Comparison of ENCODE assay signal across 14 cellular contexts in genomic region chr20:23121766-23122095, GRCh38. TPM values are rescaled to one million over a fixed set of nuclear protein-coding genes. Genes with fewer than 3 reads are reported as not detected.
DNase-seq lines count a peak whose midpoint lies in the region; ATAC-seq, FAIRE-seq and TF ChIP-seq lines count a peak whose summit lies in the region.
"Had no signal": no experiment of that assay in that cellular context is flagged by ENCODE, and none has a peak within 500 bp of the region (broad histone marks: within the 10 kb centered on the region; RNA-seq: fewer than 3 reads in every experiment).

No MANE protein-coding gene starts in this region.

- no peak overlapping the region for H3K9ac ChIP-seq in HepG2 (ENCODE audit: insufficient read depth, low read depth, low read length)
- H3K9ac ChIP-seq in K562 (ENCODE audit: insufficient read depth in 1 of 2, low read depth in 2 of 2, low read length in 2 of 2): peak overlapping the region in 1 of 2 experiments; percentile 48; a peak in 1 of 4 replicates

- no peaks in the 10 kb centered on the region for H3K4me1 ChIP-seq in HepG2 (ENCODE audit: insufficient read depth, low read length)
- H3K4me1 ChIP-seq in right lobe of liver: no peaks in the 10 kb centered on the region
- H3K4me1 ChIP-seq in K562 (replicated peaks in 1 of 2; ENCODE audit: control insufficient read depth in 2 of 2, insufficient read depth in 2 of 2, low read length in 2 of 2): peaks cover 26 to 56% of the 10 kb centered on the region in 2 experiments
- H3K4me1 ChIP-seq in upper lobe of right lung: peaks cover 28% of the 10 kb centered on the region
- peaks cover 26% of the 10 kb centered on the region for H3K4me1 ChIP-seq in psoas muscle
- H3K4me1 ChIP-seq: HAP-1 had no signal

- no peak for DNase-seq in HepG2 (ENCODE audit: low spot score)
- DNase-seq in right lobe of liver: no peak
- DNase-seq in K562 (ENCODE audit: extremely low read depth in 1 of 4, low spot score in 3 of 4): no peak
- peak; percentile 49 for DNase-seq in posterior vena cava (ENCODE audit: low spot score)
- DNase-seq in upper lobe of right lung: peak; percentile 28
- DNase-seq in NCI-H345 (lab: John Stamatoyannopoulos, UW): no peak
- DNase-seq in psoas muscle: no peak
- no peak for DNase-seq in NCI-H2029 (lab: John Stamatoyannopoulos, UW)
- DNase-seq: CD8-positive, alpha-beta memory T cell had no signal

- H3K27ac ChIP-seq in HepG2 (ENCODE audit: extremely low read length, insufficient read depth, low read length) (no peak overlapping the region), right lobe of liver (no peak overlapping the region), K562 (ENCODE audit: extremely low read depth, low read depth, low read length) (no peak overlapping the region), upper lobe of right lung (no peak overlapping the region), psoas muscle (no peak overlapping the region)

- H2AFZ ChIP-seq in HepG2 (ENCODE audit: low read length): no peak overlapping the region
- 0 out of 2 replicates have a peak overlapping the region, but pooled peaks have one; percentile 23 for H2AFZ ChIP-seq in K562 (ENCODE audit: low read depth, low read length)

- TF ChIP-seq RAD21 in HepG2 (CRISPR knock-in tag; IDR thresholded peaks at IDR 0.05) (no peak), K562 (CRISPR knock-in tag; conservative IDR thresholded peaks at IDR 0.05 in 1 of 2, IDR thresholded peaks at IDR 0.05 in 1 of 2) (no peak)

- H3K79me2 ChIP-seq in HepG2 (ENCODE audit: insufficient read depth, low read length) (no peaks in the 10 kb centered on the region), K562 (ENCODE audit: control insufficient read depth, insufficient read depth, low read length) (no peaks in the 10 kb centered on the region)

- peaks cover 12 to 33% of the 10 kb centered on the region in 2 experiments for H3K27me3 ChIP-seq in HepG2 (ENCODE audit: control insufficient read depth in 1 of 2, insufficient read depth in 2 of 2, low read length in 2 of 2)
- H3K27me3 ChIP-seq in right lobe of liver: no peaks in the 10 kb centered on the region
- no peaks in the 10 kb centered on the region for H3K27me3 ChIP-seq in K562 (ENCODE audit: control insufficient read depth in 2 of 2, insufficient read depth in 2 of 2, low read length in 2 of 2)
- no peaks in the 10 kb centered on the region for H3K27me3 ChIP-seq in upper lobe of right lung
- H3K27me3 ChIP-seq in psoas muscle (ENCODE audit: insufficient read depth in 3 of 3, low read length in 2 of 3): no peaks in the 10 kb centered on the region

- WGBS in HepG2 (ENCODE audit: low lambda C conversion rate): 51% methylated on average over 7 of the region's 7 CpGs
- WGBS in right lobe of liver (ENCODE audit: insufficient coverage, low coverage, low lambda C conversion rate, missing lambda C conversion rate): no CpG with 5 or more reads among the region's 7 CpGs
- 13% methylated on average over 4 of the region's 7 CpGs for WGBS in K562 (ENCODE audit: insufficient coverage, low coverage, missing lambda C conversion rate)
- 94 to 96% (median 95%) methylated on average over 7 of the region's 7 CpGs for WGBS in psoas muscle, 3 donors

- TF ChIP-seq POLR2A in HepG2 (IDR thresholded peaks at IDR 0.05; ENCODE audit: insufficient read depth in 1 of 2, low read depth in 2 of 2, low read length in 2 of 2): no peak
- no peak for TF ChIP-seq POLR2A in right lobe of liver (IDR thresholded peaks at IDR 0.05)
- no peak for TF ChIP-seq POLR2A in K562 (conservative IDR thresholded peaks at IDR 0.05)

- H3K36me3 ChIP-seq in HepG2 (replicated peaks in 1 of 2; ENCODE audit: control insufficient read depth in 1 of 2, insufficient read depth in 2 of 2, low read length in 2 of 2) (no peaks in the 10 kb centered on the region), right lobe of liver (no peaks in the 10 kb centered on the region), K562 (ENCODE audit: control insufficient read depth, insufficient read depth, low read length) (no peaks in the 10 kb centered on the region), upper lobe of right lung (no peaks in the 10 kb centered on the region), psoas muscle (ENCODE audit: insufficient read depth in 1 of 2, low read depth in 1 of 2) (no peaks in the 10 kb centered on the region)
- H3K36me3 ChIP-seq: HAP-1 had no signal

- CTCF ChIA-PET in HepG2 (lab: Yijun Ruan, JAX; ENCODE audit: low intra/inter-chr PET ratio, low total read pairs) (no interaction called here), K562 (lab: Yijun Ruan, JAX; ENCODE audit: low intra/inter-chr PET ratio) (no interaction called here)

- FAIRE-seq in HepG2 (lab: Jason Lieb, UNC) (no peak), K562 (lab: Jason Lieb, UNC) (no peak)
- FAIRE-seq: A204.1, GM19239, H1 had no signal

- ATAC-seq in HepG2 (no peak), right lobe of liver (no peak), K562 (no peak; the same call in 2 of the 3 replicates), upper lobe of right lung (no peak), psoas muscle (no peak)

- POLR2A ChIA-PET in HepG2 (lab: Yijun Ruan, JAX): no interaction called here
- POLR2A ChIA-PET in K562 (lab: Yijun Ruan, JAX): interaction anchor here (0.8 to 1.1 kb wide), 3 partner anchors 10 to 17 kb away, joined by 3 to 4 read pairs (median 4); no protein-coding TSS in a partner anchor

- BruUV-seq in HepG2 (replicated peaks; lab: Mats Ljungman, UMichigan) (no TSS peak), K562 (replicated peaks; lab: Mats Ljungman, UMichigan) (no TSS peak)

- H4K20me1 ChIP-seq in HepG2 (ENCODE audit: insufficient read depth, low read length) (no peaks in the 10 kb centered on the region), K562 (replicated peaks; ENCODE audit: control insufficient read depth, insufficient read depth, low read length) (no peaks in the 10 kb centered on the region)

- no peak for TF ChIP-seq EP300 in HepG2 (IDR thresholded peaks at IDR 0.05; ENCODE audit: low read depth in 2 of 2, low read length in 2 of 2)
- TF ChIP-seq EP300 in HepG2 (CRISPR knock-in tag; IDR thresholded peaks at IDR 0.05; ENCODE audit: borderline replicate concordance): no peak
- no peak for TF ChIP-seq EP300 in K562 (IDR thresholded peaks at IDR 0.05; ENCODE audit: low read length)

- H3K9me3 ChIP-seq in HepG2 (ENCODE audit: low read length) (no peaks in the 10 kb centered on the region), right lobe of liver (no peaks in the 10 kb centered on the region), K562 (replicated peaks; ENCODE audit: control insufficient read depth, insufficient read depth, low read depth, low read length) (no peaks in the 10 kb centered on the region), upper lobe of right lung (no peaks in the 10 kb centered on the region), psoas muscle (no peaks in the 10 kb centered on the region)
- H3K9me3 ChIP-seq: Caco-2, HAP-1 had no signal

- H3K4me3 ChIP-seq in HepG2 (replicated peaks in 1 of 3; ENCODE audit: insufficient read depth in 1 of 3, low read depth in 2 of 3, low read length in 3 of 3) (no peak overlapping the region), right lobe of liver (no peak overlapping the region), K562 (no peak overlapping the region), upper lobe of right lung (no peak overlapping the region), psoas muscle (no peak overlapping the region)
- H3K4me3 ChIP-seq: HAP-1 had no signal

- intact Hi-C loops in HepG2 (cut with micrococcal nuclease; ENCODE audit: unreplicated experiment): no loop called here
- intact Hi-C loops in right lobe of liver (cut with DNase I): no loop called here
- intact Hi-C loops in K562 (cut with micrococcal nuclease): no loop called here
- intact Hi-C loops in posterior vena cava (cut with DNase I): no loop called here
- intact Hi-C loops in upper lobe of right lung (cut with DNase I): no loop called here
- intact Hi-C loops in psoas muscle (cut with DNase I): no loop called here

- no peaks in the 10 kb centered on the region for H3K9me1 ChIP-seq in K562 (ENCODE audit: control insufficient read depth, insufficient read depth, low read length)

- in situ Hi-C loops in HepG2 (cut with HindIII; ENCODE audit: extremely low pct_ligation_motif_present, low pct_unique_long_range_greater_than_20kb) (no loop called here), K562 (cut with MboI) (no loop called here)

- TF ChIP-seq CTCF in HepG2 (CRISPR knock-in tag; IDR thresholded peaks at IDR 0.05): no peak
- TF ChIP-seq CTCF in right lobe of liver (IDR thresholded peaks at IDR 0.05): no peak
- TF ChIP-seq CTCF in K562 (IDR thresholded peaks at IDR 0.05 in 2 of 3, conservative IDR thresholded peaks at IDR 0.05 in 1 of 3; ENCODE audit: insufficient read depth in 2 of 3, low read depth in 1 of 3, low read length in 3 of 3): no peak
- TF ChIP-seq CTCF in upper lobe of right lung (IDR thresholded peaks at IDR 0.05): no peak
- TF ChIP-seq CTCF in psoas muscle (IDR thresholded peaks at IDR 0.05): no peak

- H3K4me2 ChIP-seq in HepG2 (ENCODE audit: low read depth, low read length) (no peak overlapping the region), K562 (ENCODE audit: insufficient read depth, low read length) (peak overlapping the region; percentile 60)

RNA-seq across cellular contexts. Expression of gene CD93, which starts 35.6 kb away (rescaled TPM):
- total RNA-seq in HepG2 (2016; rRNA removed; fragmentation: Illumina TruSeq; extraction: Trizol): not detected in 2 replicates
- total RNA-seq in HepG2 (2016; cell fraction: cytosol; rRNA removed; fragmentation: Illumina TruSeq; extraction: Trizol; ENCODE audit: low read depth): not detected in 2 replicates
- not detected in 2 replicates for total RNA-seq in HepG2 (2016; cell fraction: insoluble cytoplasmic fraction; rRNA removed; fragmentation: Illumina TruSeq; extraction: Trizol)
- not detected in 2 replicates for total RNA-seq in HepG2 (2016; cell fraction: membrane; rRNA removed; fragmentation: Illumina TruSeq; extraction: Trizol)
- not detected in 2 replicates for total RNA-seq in HepG2 (2016; cell fraction: nucleus; rRNA removed; fragmentation: Illumina TruSeq; extraction: Trizol)
- not detected in 2 replicates for polyA plus RNA-seq in HepG2 (2011; rRNA removed)
- 0.01 TPM in 2 replicates for polyA plus RNA-seq in HepG2 (2011; cell fraction: cytosol; rRNA removed)
- not detected in 2 replicates for polyA plus RNA-seq in HepG2 (2011; cell fraction: nucleus; rRNA removed)
- polyA plus RNA-seq in HepG2 (2012): not detected in 2 replicates
- not detected in 2 replicates for polyA plus RNA-seq in HepG2 (2016; cell fraction: cytosol; fragmentation: Illumina TruSeq; extraction: Trizol; ENCODE audit: low read depth)
- not detected in 2 replicates for polyA plus RNA-seq in HepG2 (2016; cell fraction: insoluble cytoplasmic fraction; fragmentation: Illumina TruSeq; extraction: Trizol; ENCODE audit: low read depth)
- polyA plus RNA-seq in HepG2 (2016; cell fraction: membrane; fragmentation: Illumina TruSeq; extraction: Trizol; ENCODE audit: low read depth): not detected in 2 replicates
- not detected in 2 replicates for polyA plus RNA-seq in HepG2 (2016; cell fraction: nucleus; fragmentation: Illumina TruSeq; extraction: Trizol; ENCODE audit: insufficient read depth, low read depth)
- not detected in 2 replicates for polyA minus RNA-seq in HepG2 (2011; rRNA and poly(A)+ RNA removed; ENCODE audit: low replicate concordance)
- polyA minus RNA-seq in HepG2 (2011; cell fraction: cytosol; rRNA and poly(A)+ RNA removed): not detected in 2 replicates
- not detected in 2 replicates for polyA minus RNA-seq in HepG2 (2011; cell fraction: nucleus; rRNA and poly(A)+ RNA removed)
- total RNA-seq in right lobe of liver: 10 to 100 TPM in 2 of 6 experiments, 1 to 10 TPM in 4; 3.9 to 21.5 (median 9.2) TPM
- 0.16 and 0.39 TPM in 2 replicates for total RNA-seq in K562 (2011; cell fraction: chromatin; rRNA removed; ENCODE audit: low replicate concordance)
- 0.26 and 0.33 TPM in 2 replicates for total RNA-seq in K562 (2011; cell fraction: nucleolus; rRNA removed)
- 0.44 and 0.61 TPM in 2 replicates for total RNA-seq in K562 (2011; cell fraction: nucleoplasm; rRNA removed)
- 0.05 and 0.12 TPM in 2 replicates for total RNA-seq in K562 (2014; rRNA removed)
- total RNA-seq in K562 (2014; rRNA removed; fragmentation: Illumina TruSeq; extraction: Trizol): 0.04 and 0.10 TPM in 2 replicates
- 0.04 TPM in 2 replicates for total RNA-seq in K562 (2015; rRNA removed; fragmentation: Illumina TruSeq; extraction: Trizol)
- total RNA-seq in K562 (2021): 0.20 and 0.25 TPM in 2 replicates
- polyA plus RNA-seq in K562 (2011; rRNA removed): 0.12 and 0.20 TPM in 2 replicates
- polyA plus RNA-seq in K562 (2011; cell fraction: cytosol; rRNA removed): 0.09 and 0.15 TPM in 2 replicates
- polyA plus RNA-seq in K562 (2011; cell fraction: nucleus; rRNA removed): 0.17 and 0.21 TPM in 2 replicates
- polyA plus RNA-seq in K562 (2012): 0.03 and 0.06 TPM in 2 replicates
- polyA plus RNA-seq in K562 (2014; fragmentation: Illumina TruSeq; extraction: Trizol): 0.07 TPM in 2 replicates
- polyA plus RNA-seq in K562 (2014; fragmentation: Nextera tagmentation; extraction: Ambion mirVana): under 1 TPM; 0.03 TPM
- polyA plus RNA-seq in K562 (2014; rRNA removed): 0.03 and 0.08 TPM in 2 replicates
- polyA minus RNA-seq in K562 (2011; rRNA and poly(A)+ RNA removed): 0.21 and 0.42 TPM in 2 replicates
- 0.27 and 0.29 TPM in 2 replicates for polyA minus RNA-seq in K562 (2011; cell fraction: cytosol; rRNA and poly(A)+ RNA removed)
- under 0.01 and 0.13 TPM in 2 replicates for polyA minus RNA-seq in K562 (2011; cell fraction: nucleus; rRNA and poly(A)+ RNA removed)
- 10 to 100 TPM; 79.4 to 88.2 TPM for total RNA-seq in posterior vena cava
- 160 TPM for total RNA-seq in upper lobe of right lung
- 10 to 100 TPM; 17.6 to 35.7 (median 34.6) TPM for total RNA-seq in psoas muscle
- 10 to 100 TPM in 1 of 3 donors, 1 to 10 TPM in 2; 7.7 to 15.5 (median 9.5) TPM for polyA plus RNA-seq in psoas muscle
- total RNA-seq: Caco-2 had no signal

Comparison
In these comparisons a context has a peak if more than half of its experiments do, and no peak if none do; other contexts are left out.
1. DNase-seq: peak in posterior vena cava (single experiment) and upper lobe of right lung (single experiment); none in HepG2 (single experiment), right lobe of liver (0 of 3), K562 (0 of 4), NCI-H345 (single experiment), psoas muscle (0 of 2) and NCI-H2029 (single experiment).